ENCODE assay signal across 11 cellular contexts in the genomic region with DNA sequence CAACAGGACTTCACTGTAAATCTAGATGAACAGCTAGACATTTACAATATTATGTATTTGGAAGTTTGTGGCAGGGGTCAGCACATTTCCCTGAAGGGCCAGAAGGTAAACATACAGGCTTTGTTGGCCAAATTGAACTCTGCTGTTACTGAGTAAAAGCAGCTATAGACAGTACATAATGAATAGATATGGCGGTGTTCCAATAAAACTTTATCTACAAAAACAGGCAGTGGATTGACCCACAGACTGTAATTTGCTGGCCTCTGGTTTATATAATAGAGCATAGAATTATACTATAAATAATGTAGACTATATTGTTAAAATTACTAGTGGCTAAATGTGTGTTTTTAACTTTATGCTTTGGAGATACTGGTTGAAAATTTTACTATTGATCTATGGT. TPM values are rescaled to one million over a fixed set of nuclear protein-coding genes. Genes with fewer than 3 reads are reported as not detected.
"Had no signal": no experiment of that assay in that cellular context is flagged by ENCODE, and none has a peak within 500 bp of the region (broad histone marks: within the 10 kb centered on the region; RNA-seq: fewer than 3 reads in every experiment).

No MANE protein-coding gene starts in this region.

- H3K4me3 ChIP-seq: GM23248, HAP-1 had no signal

- H2AFZ ChIP-seq: GM23248 had no signal

- H3K9me3 ChIP-seq: HAP-1 had no signal

- H3K36me3 ChIP-seq: HAP-1 had no signal

- H3K27ac ChIP-seq: GM23248, HL-60 had no signal

- H3K4me1 ChIP-seq: HAP-1 had no signal

- ATAC-seq: HCT116 had no signal

- DNase-seq: GM23248, GOT3, H7, HFFc6, IMR-90, KG1 had no signal

RNA-seq across cellular contexts. Expression of gene SERPINA10, which starts 25.7 kb away (rescaled TPM):
- total RNA-seq: GM23248, H4, H7, HFFc6, HT1080, IMR-90 had no signal
- polyA plus RNA-seq: GM23248, IMR-90 had no signal

RNA-seq across cellular contexts. Expression of gene SERPINA6, which starts 55.8 kb away (rescaled TPM):
- total RNA-seq: GM23248, H7, HFFc6, IMR-90 had no signal
- polyA plus RNA-seq: GM23248, IMR-90 had no signal
